8 cellular contexts compared by ENCODE assay signal in the genomic region with DNA sequence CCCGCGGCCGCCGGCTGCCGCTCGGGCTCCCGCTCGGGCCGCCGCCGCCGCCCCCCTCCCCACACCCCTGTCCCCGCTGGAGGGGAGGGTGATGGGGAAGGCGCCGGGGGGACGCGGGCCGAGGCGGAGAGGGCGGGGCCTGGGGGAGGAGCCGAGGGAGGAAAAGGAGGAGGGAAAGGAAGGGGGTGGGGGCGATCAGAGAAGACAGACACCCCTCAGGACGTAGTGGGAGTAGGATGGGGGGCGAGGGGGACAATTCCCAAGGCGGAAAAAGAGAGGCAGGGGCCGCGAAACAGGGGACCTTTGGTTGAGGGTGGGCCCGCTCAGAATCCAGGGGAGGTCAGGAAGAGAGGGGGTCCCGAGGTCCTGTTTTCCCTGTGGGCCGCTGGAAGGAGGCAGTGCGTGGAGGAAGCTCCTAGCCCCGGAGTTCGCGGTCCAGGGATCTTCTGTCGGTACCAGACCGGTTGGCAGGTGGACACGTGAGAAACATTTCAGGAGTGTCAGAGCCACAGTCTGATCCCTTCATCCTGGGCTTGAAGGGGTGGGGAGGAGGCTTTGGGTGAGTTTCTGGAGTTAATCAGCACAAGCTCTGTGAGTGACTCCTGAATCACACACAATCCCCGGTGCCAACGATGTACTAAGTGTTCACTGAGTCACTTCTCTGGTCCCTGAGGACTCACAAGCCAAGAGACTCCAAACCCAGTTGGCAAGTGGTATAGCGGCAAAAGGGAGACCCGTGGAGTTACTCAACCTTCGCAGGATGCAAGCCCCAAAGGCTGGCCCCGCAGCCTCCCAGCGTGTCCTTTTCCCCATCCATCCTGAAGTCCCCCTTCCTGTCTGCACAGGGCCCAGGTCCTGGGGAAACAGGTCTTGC. TPM values are rescaled to one million over a fixed set of nuclear protein-coding genes. Genes with fewer than 3 reads are reported as not detected.
A peak's percentile ranks its signal among the peaks of the same experiment; 100 is the strongest.
DNase-seq lines count a peak whose midpoint lies in the region; ATAC-seq, FAIRE-seq and TF ChIP-seq lines count a peak whose summit lies in the region.

A gene with protein sequence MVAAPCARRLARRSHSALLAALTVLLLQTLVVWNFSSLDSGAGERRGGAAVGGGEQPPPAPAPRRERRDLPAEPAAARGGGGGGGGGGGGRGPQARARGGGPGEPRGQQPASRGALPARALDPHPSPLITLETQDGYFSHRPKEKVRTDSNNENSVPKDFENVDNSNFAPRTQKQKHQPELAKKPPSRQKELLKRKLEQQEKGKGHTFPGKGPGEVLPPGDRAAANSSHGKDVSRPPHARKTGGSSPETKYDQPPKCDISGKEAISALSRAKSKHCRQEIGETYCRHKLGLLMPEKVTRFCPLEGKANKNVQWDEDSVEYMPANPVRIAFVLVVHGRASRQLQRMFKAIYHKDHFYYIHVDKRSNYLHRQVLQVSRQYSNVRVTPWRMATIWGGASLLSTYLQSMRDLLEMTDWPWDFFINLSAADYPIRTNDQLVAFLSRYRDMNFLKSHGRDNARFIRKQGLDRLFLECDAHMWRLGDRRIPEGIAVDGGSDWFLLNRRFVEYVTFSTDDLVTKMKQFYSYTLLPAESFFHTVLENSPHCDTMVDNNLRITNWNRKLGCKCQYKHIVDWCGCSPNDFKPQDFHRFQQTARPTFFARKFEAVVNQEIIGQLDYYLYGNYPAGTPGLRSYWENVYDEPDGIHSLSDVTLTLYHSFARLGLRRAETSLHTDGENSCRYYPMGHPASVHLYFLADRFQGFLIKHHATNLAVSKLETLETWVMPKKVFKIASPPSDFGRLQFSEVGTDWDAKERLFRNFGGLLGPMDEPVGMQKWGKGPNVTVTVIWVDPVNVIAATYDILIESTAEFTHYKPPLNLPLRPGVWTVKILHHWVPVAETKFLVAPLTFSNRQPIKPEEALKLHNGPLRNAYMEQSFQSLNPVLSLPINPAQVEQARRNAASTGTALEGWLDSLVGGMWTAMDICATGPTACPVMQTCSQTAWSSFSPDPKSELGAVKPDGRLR (minus strand): TSS at position 90 of the 874 bp plus-strand sequence. CDS start 164 bp downstream, outside the sequence.

- H3K27me3 Mint-ChIP-seq in activated T-helper 1 cell treated with anti-CD3 and anti-CD28 coated beads, Interleukin-12 subunit alpha, Interleukin-12 subunit beta, Interleukin-2, Interleukin-4 antibody, amounts not matched to agents 30 ng/mL and 10 ng/mL and 1 ng/mL, durations not matched to agents 14 hours and 24 hours and 36 hours (ENCODE audit: insufficient read depth) = peaks cover 6% of the 10 kb centered on the region
- peaks cover 17% of the 10 kb centered on the region for H3K27me3 Mint-ChIP-seq in neural progenitor cell (ENCODE audit: insufficient read depth, low read depth)

- H3K9me3 Mint-ChIP-seq in activated T-helper 1 cell treated with anti-CD3 and anti-CD28 coated beads, Interleukin-12 subunit alpha, Interleukin-12 subunit beta, Interleukin-2, Interleukin-4 antibody, amounts not matched to agents 30 ng/mL and 10 ng/mL and 1 ng/mL, durations not matched to agents 14 hours and 24 hours and 36 hours = no peaks in the 10 kb centered on the region
- H3K9me3 Mint-ChIP-seq in neural progenitor cell = no peaks in the 10 kb centered on the region

- H3K9me3 ChIP-seq in neural progenitor cell (ENCODE audit: low read depth) = no peaks in the 10 kb centered on the region
- H3K9me3 ChIP-seq in aorta (ENCODE audit: control insufficient read depth, low read length) = no peaks in the 10 kb centered on the region

- ATAC-seq in aorta (ENCODE audit: low FRiP score) (peak; percentile 91), GM18861 (IDR thresholded peaks at IDR 0.05; ENCODE audit: unreplicated experiment) (no peak)

- intact Hi-C loops in activated T-helper 1 cell treated with anti-CD3 and anti-CD28 coated beads, Interleukin-12 subunit alpha, Interleukin-12 subunit beta, Interleukin-2, Interleukin-4 antibody, amounts not matched to agents 30 ng/mL and 10 ng/mL and 1 ng/mL, durations not matched to agents 14 hours and 24 hours and 36 hours (cut with micrococcal nuclease) = loop anchor here (1.0 to 10.0 kb wide), 5 partner anchors 84 to 876 kb away; no protein-coding TSS in a partner anchor
- intact Hi-C loops in aorta (cut with DNase I) = loop anchor here in 1 of 2 donors (5.0 to 10.0 kb wide), 2 partner anchors 104 to 199 kb away; no protein-coding TSS in a partner anchor

- peak; percentile 79 for DNase-seq in GM10266 (ENCODE audit: extremely low spot score)
- DNase-seq in NCI-H69 (lab: John Stamatoyannopoulos, UW) = peak; percentile 51
- peak; percentile 33 for DNase-seq in activated T-helper 1 cell treated with anti-CD3 and anti-CD28 coated beads, Interleukin-12 subunit alpha, Interleukin-12 subunit beta, Interleukin-2, Interleukin-4 antibody, amounts not matched to agents 30 ng/mL and 10 ng/mL and 1 ng/mL, durations not matched to agents 14 hours and 24 hours and 36 hours (ENCODE audit: low spot score)
- peak; percentile 97 for DNase-seq in fibroblast of the conjunctiva (ENCODE audit: low read depth)
- peak; percentile 83 for DNase-seq in neural progenitor cell (ENCODE audit: low spot score)
- peak; percentile 88 to 90 for DNase-seq in aorta
- no peak for DNase-seq in H54 (ENCODE audit: insufficient read length, low spot score)

- H3K27ac ChIP-seq in neural progenitor cell = no peak within 1 kb of the TSS
- peak within 1 kb of the TSS; percentile 51 to 94 for H3K27ac ChIP-seq in aorta (ENCODE audit: low read depth in 1 of 2, low read length in 2 of 2)

- WGBS in aorta, 2 donors = 0 to 2% methylated on average over 28 to 44 of the region's 44 CpGs

- H3K79me2 ChIP-seq in neural progenitor cell (ENCODE audit: low read depth) = peaks cover 8% of the 10 kb centered on the region

- H3K4me2 ChIP-seq in neural progenitor cell = peak within 1 kb of the TSS; percentile 99

- TF ChIP-seq POLR2A in H54 (IDR thresholded peaks at IDR 0.05; ENCODE audit: low read depth, low read length) = no peak

- H3K27ac Mint-ChIP-seq in activated T-helper 1 cell treated with anti-CD3 and anti-CD28 coated beads, Interleukin-12 subunit alpha, Interleukin-12 subunit beta, Interleukin-2, Interleukin-4 antibody, amounts not matched to agents 30 ng/mL and 10 ng/mL and 1 ng/mL, durations not matched to agents 14 hours and 24 hours and 36 hours = peak within 1 kb of the TSS; percentile 84
- H3K27ac Mint-ChIP-seq in neural progenitor cell = peak within 1 kb of the TSS; percentile 2

- H3K4me1 ChIP-seq in neural progenitor cell = peaks cover 30% of the 10 kb centered on the region
- no peaks in the 10 kb centered on the region for H3K4me1 ChIP-seq in aorta (ENCODE audit: control insufficient read depth in 1 of 2, insufficient read depth in 2 of 2, low read length in 2 of 2)

- H3K9ac ChIP-seq in neural progenitor cell = no peak within 1 kb of the TSS

- peaks cover 8% of the 10 kb centered on the region for H3K36me3 Mint-ChIP-seq in activated T-helper 1 cell treated with anti-CD3 and anti-CD28 coated beads, Interleukin-12 subunit alpha, Interleukin-12 subunit beta, Interleukin-2, Interleukin-4 antibody, amounts not matched to agents 30 ng/mL and 10 ng/mL and 1 ng/mL, durations not matched to agents 14 hours and 24 hours and 36 hours (ENCODE audit: low read depth)
- no peaks in the 10 kb centered on the region for H3K36me3 Mint-ChIP-seq in neural progenitor cell

- peaks cover 63% of the 10 kb centered on the region for H3K4me1 Mint-ChIP-seq in activated T-helper 1 cell treated with anti-CD3 and anti-CD28 coated beads, Interleukin-12 subunit alpha, Interleukin-12 subunit beta, Interleukin-2, Interleukin-4 antibody, amounts not matched to agents 30 ng/mL and 10 ng/mL and 1 ng/mL, durations not matched to agents 14 hours and 24 hours and 36 hours (ENCODE audit: low read depth)
- peaks cover 63% of the 10 kb centered on the region for H3K4me1 Mint-ChIP-seq in neural progenitor cell

- H3F3A ChIP-seq in neural progenitor cell (ENCODE audit: low read depth) = peaks cover 14% of the 10 kb centered on the region

- no peaks in the 10 kb centered on the region for H3K36me3 ChIP-seq in neural progenitor cell
- no peaks in the 10 kb centered on the region for H3K36me3 ChIP-seq in aorta (ENCODE audit: control insufficient read depth in 1 of 2, insufficient read depth in 2 of 2, low read length in 1 of 2)

- peaks cover 37% of the 10 kb centered on the region for H4K20me1 ChIP-seq in neural progenitor cell (ENCODE audit: low read depth)

- peak within 1 kb of the TSS; percentile 93 for H3K4me3 Mint-ChIP-seq in activated T-helper 1 cell treated with anti-CD3 and anti-CD28 coated beads, Interleukin-12 subunit alpha, Interleukin-12 subunit beta, Interleukin-2, Interleukin-4 antibody, amounts not matched to agents 30 ng/mL and 10 ng/mL and 1 ng/mL, durations not matched to agents 14 hours and 24 hours and 36 hours
- peak within 1 kb of the TSS; percentile 89 for H3K4me3 Mint-ChIP-seq in neural progenitor cell

- peak within 1 kb of the TSS; percentile 60 for H2AFZ ChIP-seq in neural progenitor cell (replicated peaks)

- peaks cover 30% of the 10 kb centered on the region for H3K27me3 ChIP-seq in neural progenitor cell
- H3K27me3 ChIP-seq in aorta (ENCODE audit: control insufficient read depth in 1 of 2, insufficient read depth in 2 of 2, low read length in 1 of 2) = no peaks in the 10 kb centered on the region

- FAIRE-seq in H54 (lab: Jason Lieb, UNC) = no peak

- TF ChIP-seq CTCF in GM10266 (IDR thresholded peaks at IDR 0.05; ENCODE audit: control insufficient read depth, insufficient read depth, low read depth, missing control alignments) (no peak), neural progenitor cell (IDR thresholded peaks at IDR 0.05) (no peak)

- H3K4me3 ChIP-seq in neural progenitor cell = peak within 1 kb of the TSS; percentile 82
- peak within 1 kb of the TSS; percentile 92 to 94 for H3K4me3 ChIP-seq in aorta (ENCODE audit: low read length in 2 of 2)

RNA-seq across cellular contexts. Expression of the gene that starts here (rescaled TPM):
- 16.4 and 20.1 TPM in 2 replicates for total RNA-seq in activated T-helper 1 cell treated with anti-CD3 and anti-CD28 coated beads, Interleukin-12 subunit alpha, Interleukin-12 subunit beta, Interleukin-2, Interleukin-4 antibody, amounts not matched to agents 30 ng/mL and 10 ng/mL and 1 ng/mL, durations not matched to agents 14 hours and 24 hours and 36 hours
- total RNA-seq in neural progenitor cell (ENCODE audit: low replicate concordance) = 5.9 and 8.2 TPM in 2 replicates
- total RNA-seq in aorta = 10 to 100 TPM; 15.0 to 15.9 TPM
- 1 to 10 TPM; 1.3 to 2.2 TPM for polyA plus RNA-seq in aorta
